In the genomic region with DNA sequence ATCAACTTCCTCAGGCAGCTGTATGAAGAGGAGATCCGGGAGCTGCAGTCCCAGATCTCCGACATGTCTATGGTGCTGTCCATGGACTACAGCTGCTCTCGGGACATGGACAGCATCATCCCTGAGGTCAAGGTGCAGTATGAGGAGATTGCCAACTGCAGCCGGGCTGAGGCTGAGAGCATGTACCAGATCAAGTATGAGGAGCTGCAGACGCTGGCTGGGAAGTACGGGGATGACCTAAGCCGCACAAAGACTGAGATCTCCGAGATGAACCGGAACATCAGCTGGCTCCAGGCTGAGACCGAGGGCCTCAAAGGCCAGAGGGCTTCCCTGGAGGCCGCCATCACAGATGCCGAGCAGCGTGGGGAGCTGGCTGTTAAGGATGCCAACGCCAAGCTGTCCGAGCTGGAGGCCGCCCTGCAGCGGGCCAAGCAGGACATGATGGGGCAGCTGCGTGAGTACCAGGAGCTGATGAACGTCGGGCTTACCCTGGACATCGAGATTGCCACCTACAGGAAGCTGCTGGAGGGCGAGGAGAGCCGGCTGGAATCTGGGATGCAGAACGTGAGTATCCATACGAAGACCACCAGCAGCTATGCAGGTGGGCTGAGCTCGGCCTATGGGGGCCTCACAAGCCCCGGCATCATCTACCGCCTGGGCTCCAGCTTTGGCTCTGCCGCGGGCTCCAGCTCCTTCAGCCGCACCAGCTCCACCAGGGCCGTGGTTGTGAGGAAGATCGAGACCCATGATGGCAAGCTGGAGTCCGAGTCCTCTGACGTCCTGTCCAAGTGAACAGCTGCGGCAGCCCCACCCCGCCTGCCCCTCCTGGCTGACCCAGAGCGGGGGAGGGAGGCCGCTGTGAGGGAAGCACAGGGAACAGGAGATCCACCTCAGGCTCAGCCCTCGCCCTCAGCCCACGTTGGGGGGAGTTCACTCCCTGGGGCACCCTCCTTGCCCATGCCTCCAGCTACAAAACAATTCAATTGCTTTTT, we compare ENCODE assay signal across 27 cellular contexts.
"Had no signal": no experiment of that assay in that cellular context is flagged by ENCODE, and none has a peak within 500 bp of the region (broad histone marks: within the 10 kb centered on the region; RNA-seq: fewer than 3 reads in every experiment).

No MANE protein-coding gene starts in this region.

- H3K4me3 ChIP-seq: esophagus squamous epithelium, ovary, sigmoid colon, suprapubic skin, tibial artery had no signal

- H3K4me1 Mint-ChIP-seq: activated CD4-positive, alpha-beta memory T cell treated with anti-CD3 and anti-CD28 coated beads, Interleukin-2, amount 10 ng/mL, durations not matched to agents 7 days and 5 days; activated naive CD4-positive, alpha-beta T cell treated with anti-CD3 and anti-CD28 coated beads, Interleukin-2, amount 50 U/mL, for 24 hours; central memory CD8-positive, alpha-beta T cell had no signal

- DNase-seq: activated CD4-positive, alpha-beta memory T cell treated with anti-CD3 and anti-CD28 coated beads, Interleukin-2, amount 10 ng/mL, durations not matched to agents 7 days and 5 days; activated CD4-positive, alpha-beta T cell treated with anti-CD3 and anti-CD28 coated beads for 48 hours; activated CD8-positive, alpha-beta memory T cell treated with anti-CD3 and anti-CD28 coated beads, Interleukin-2, amount 50 U/mL, for 48 hours; activated naive CD8-positive, alpha-beta T cell treated with anti-CD3 and anti-CD28 coated beads, Interleukin-2, amount 50 U/mL, for 24 hours; activated T-cell treated with anti-CD3 and anti-CD28 coated beads, Interleukin-2, amount 50 U/mL, for 24 hours; amygdala; esophagus squamous epithelium; foreskin melanocyte; left ventricle myocardium superior; midbrain; ovary; retina; sigmoid colon; stimulated activated CD4-positive, alpha-beta T cell treated with anti-CD3 and anti-CD28 coated beads, Interleukin-15, amount 100 ng/mL, for 24 hours; stimulated activated naive CD4-positive, alpha-beta T cell; T-helper 17 cell; T1000; tibial artery; WERI-Rb-1 had no signal

- ATAC-seq: activated CD4-positive, CD25-positive, alpha-beta regulatory T cell treated with anti-CD3 and anti-CD28 coated beads, Interleukin-2, amount 50 U/mL, for 24 hours; activated naive CD8-positive, alpha-beta T cell treated with anti-CD3 and anti-CD28 coated beads, Interleukin-2, amount 50 U/mL, for 24 hours; left ventricle myocardium superior; natural killer cell treated with Interleukin-12 subunit alpha and Interleukin-12 subunit beta and Interleukin-15 and Interleukin-18, amount 100 ng/mL, for 72 hours; SK-N-SH treated with all-trans-retinoic acid at 6 μM for 48 hours; T-helper 17 cell had no signal

- H3K36me3 Mint-ChIP-seq: activated naive CD4-positive, alpha-beta T cell treated with anti-CD3 and anti-CD28 coated beads, Interleukin-2, amount 50 U/mL, for 24 hours; natural killer cell treated with Interleukin-12 subunit alpha and Interleukin-12 subunit beta and Interleukin-15 and Interleukin-18, amount 100 ng/mL, for 72 hours had no signal

- H3K27ac Mint-ChIP-seq: activated CD4-positive, alpha-beta memory T cell treated with anti-CD3 and anti-CD28 coated beads, Interleukin-2, amount 10 ng/mL, durations not matched to agents 7 days and 5 days; activated naive CD4-positive, alpha-beta T cell treated with anti-CD3 and anti-CD28 coated beads, Interleukin-2, amount 50 U/mL, for 24 hours; activated naive CD8-positive, alpha-beta T cell treated with anti-CD3 and anti-CD28 coated beads, Interleukin-2, amount 50 U/mL, for 24 hours; activated T-cell treated with anti-CD3 and anti-CD28 coated beads, Interleukin-2, amount 50 U/mL, for 24 hours; dendritic cell treated with granulocyte-macrophage colony-stimulating factor and Interleukin-4, amounts not matched to agents 40 ng/mL and 50 ng/mL, for 4 days; natural killer cell treated with Interleukin-12 subunit alpha and Interleukin-12 subunit beta and Interleukin-15 and Interleukin-18, amount 100 ng/mL, for 72 hours; progenitor cell of endocrine pancreas; T-helper 17 cell had no signal

- H3K27me3 ChIP-seq: esophagus squamous epithelium, ovary, sigmoid colon, suprapubic skin, tibial artery had no signal

- H3K9me3 Mint-ChIP-seq: activated CD4-positive, alpha-beta memory T cell treated with anti-CD3 and anti-CD28 coated beads, Interleukin-2, amount 10 ng/mL, durations not matched to agents 7 days and 5 days; activated naive CD4-positive, alpha-beta T cell treated with anti-CD3 and anti-CD28 coated beads, Interleukin-2, amount 50 U/mL, for 24 hours; activated naive CD8-positive, alpha-beta T cell treated with anti-CD3 and anti-CD28 coated beads, Interleukin-2, amount 50 U/mL, for 24 hours; activated T-cell treated with anti-CD3 and anti-CD28 coated beads, Interleukin-2, amount 50 U/mL, for 24 hours; central memory CD8-positive, alpha-beta T cell; dendritic cell treated with granulocyte-macrophage colony-stimulating factor and Interleukin-4, amounts not matched to agents 40 ng/mL and 50 ng/mL, for 4 days; natural killer cell treated with Interleukin-12 subunit alpha and Interleukin-12 subunit beta and Interleukin-15 and Interleukin-18, amount 100 ng/mL, for 72 hours had no signal

- H3K9me3 ChIP-seq: esophagus squamous epithelium, ovary, sigmoid colon, suprapubic skin, tibial artery had no signal

- H3K27ac ChIP-seq: esophagus squamous epithelium, ovary, sigmoid colon, suprapubic skin, tibial artery, WERI-Rb-1 had no signal

- H3K4me1 ChIP-seq: esophagus squamous epithelium, sigmoid colon, suprapubic skin, tibial artery had no signal

- H3K4me3 Mint-ChIP-seq: activated CD4-positive, alpha-beta memory T cell treated with anti-CD3 and anti-CD28 coated beads, Interleukin-2, amount 10 ng/mL, durations not matched to agents 7 days and 5 days; activated naive CD4-positive, alpha-beta T cell treated with anti-CD3 and anti-CD28 coated beads, Interleukin-2, amount 50 U/mL, for 24 hours; activated naive CD8-positive, alpha-beta T cell treated with anti-CD3 and anti-CD28 coated beads, Interleukin-2, amount 50 U/mL, for 24 hours; activated T-cell treated with anti-CD3 and anti-CD28 coated beads, Interleukin-2, amount 50 U/mL, for 24 hours; central memory CD8-positive, alpha-beta T cell; dendritic cell treated with granulocyte-macrophage colony-stimulating factor and Interleukin-4, amounts not matched to agents 40 ng/mL and 50 ng/mL, for 4 days; natural killer cell treated with Interleukin-12 subunit alpha and Interleukin-12 subunit beta and Interleukin-15 and Interleukin-18, amount 100 ng/mL, for 72 hours; T-helper 17 cell had no signal

- H3K27me3 Mint-ChIP-seq: progenitor cell of endocrine pancreas had no signal

- H3K36me3 ChIP-seq: esophagus squamous epithelium, ovary, sigmoid colon, suprapubic skin, tibial artery, WERI-Rb-1 had no signal
